Comparison of ENCODE assay signal across 11 cellular contexts in genomic region chr22:25153961-25154685, GRCh38. TPM values are rescaled to one million over a fixed set of nuclear protein-coding genes. Genes with fewer than 3 reads are reported as not detected.
DNase-seq lines count a peak whose midpoint lies in the region; ATAC-seq and TF ChIP-seq lines count a peak whose summit lies in the region.
"Had no signal": no experiment of that assay in that cellular context is flagged by ENCODE, and none has a peak within 500 bp of the region (broad histone marks: within the 10 kb centered on the region; RNA-seq: fewer than 3 reads in every experiment).

No MANE protein-coding gene starts in this region.

- ATAC-seq in right lobe of liver, result peak; percentile 90 to 94 (median 92)
- ATAC-seq in activated CD4-positive, alpha-beta T cell treated with anti-CD3 and anti-CD28 coated beads for 36 hours, result no peak

- H3K27ac ChIP-seq in right lobe of liver, result peak overlapping the region in 2 of 3 donors; percentile 13 to 57
- H3K27ac ChIP-seq: 22Rv1, HL-60 had no signal

- POLR2A ChIA-PET in activated CD4-positive, alpha-beta T cell treated with anti-CD3 and anti-CD28 coated beads for 36 hours (lab: Charles Lee), result no interaction called here

- WGBS in right lobe of liver (ENCODE audit: insufficient coverage, low coverage, low lambda C conversion rate, missing lambda C conversion rate), result 36% methylated on average over 3 of the region's 8 CpGs

- H3K9me3 ChIP-seq in right lobe of liver, result no peaks in the 10 kb centered on the region

- no peaks in the 10 kb centered on the region for H3K36me3 ChIP-seq in right lobe of liver

- DNase-seq in DMS 273 (lab: John Stamatoyannopoulos, UW; ENCODE audit: unreplicated experiment), result peak; percentile 5
- no peak for DNase-seq in DMS 273 treated with DMSO at 0.1 percent for 48 hours (lab: John Stamatoyannopoulos, UW)
- peak; percentile 57 for DNase-seq in dedifferentiated amniotic fluid mesenchymal stem cell (ENCODE audit: extremely low spot score)
- DNase-seq in right lobe of liver, result peak; percentile 67 to 86 (median 72)
- no peak for DNase-seq in type B pancreatic cell (ENCODE audit: extremely low spot score, unreplicated experiment)
- no peak for DNase-seq in T-helper 2 cell treated with Interferon-gamma antibody and Interleukin-4, amounts not matched to agents 5 μg/mL and 100 μg/mL, for 36 hours (ENCODE audit: low spot score)
- DNase-seq in stimulated activated CD4-positive, alpha-beta T cell treated with anti-CD3 and anti-CD28 coated beads, Interleukin-2, amount 100 ng/mL, for 48 hours, result no peak
- no peak for DNase-seq in activated CD4-positive, alpha-beta T cell treated with anti-CD3 and anti-CD28 coated beads for 36 hours

- no peaks in the 10 kb centered on the region for H3K36me3 Mint-ChIP-seq in type B pancreatic cell
- no peaks in the 10 kb centered on the region for H3K36me3 Mint-ChIP-seq in T-helper 2 cell treated with Interferon-gamma antibody and Interleukin-4, amounts not matched to agents 5 μg/mL and 100 μg/mL, for 36 hours (ENCODE audit: low read depth)
- no peaks in the 10 kb centered on the region for H3K36me3 Mint-ChIP-seq in activated CD4-positive, alpha-beta T cell treated with anti-CD3 and anti-CD28 coated beads for 36 hours (ENCODE audit: low read depth)

- no peaks in the 10 kb centered on the region for H3K27me3 ChIP-seq in right lobe of liver

- TF ChIP-seq POLR2A in right lobe of liver (IDR thresholded peaks at IDR 0.05), result no peak

- no peak overlapping the region for H3K4me3 ChIP-seq in right lobe of liver

- H3K4me1 Mint-ChIP-seq in type B pancreatic cell (ENCODE audit: unreplicated experiment), result no peaks in the 10 kb centered on the region
- H3K4me1 Mint-ChIP-seq in T-helper 2 cell treated with Interferon-gamma antibody and Interleukin-4, amounts not matched to agents 5 μg/mL and 100 μg/mL, for 36 hours (ENCODE audit: low read depth), result no peaks in the 10 kb centered on the region
- H3K4me1 Mint-ChIP-seq in activated CD4-positive, alpha-beta T cell treated with anti-CD3 and anti-CD28 coated beads for 36 hours, result no peaks in the 10 kb centered on the region

- peaks cover 0 to 19% (median 10%) of the 10 kb centered on the region in 4 donors for H3K4me1 ChIP-seq in right lobe of liver

- no peaks in the 10 kb centered on the region for H3K27me3 Mint-ChIP-seq in type B pancreatic cell
- no peaks in the 10 kb centered on the region for H3K27me3 Mint-ChIP-seq in T-helper 2 cell treated with Interferon-gamma antibody and Interleukin-4, amounts not matched to agents 5 μg/mL and 100 μg/mL, for 36 hours (ENCODE audit: low read depth)
- no peaks in the 10 kb centered on the region for H3K27me3 Mint-ChIP-seq in activated CD4-positive, alpha-beta T cell treated with anti-CD3 and anti-CD28 coated beads for 36 hours

- CTCF ChIA-PET in activated CD4-positive, alpha-beta T cell treated with anti-CD3 and anti-CD28 coated beads for 36 hours (lab: Charles Lee), result no interaction called here

- no peak overlapping the region for H3K4me3 Mint-ChIP-seq in type B pancreatic cell
- no peak overlapping the region for H3K4me3 Mint-ChIP-seq in T-helper 2 cell treated with Interferon-gamma antibody and Interleukin-4, amounts not matched to agents 5 μg/mL and 100 μg/mL, for 36 hours
- no peak overlapping the region for H3K4me3 Mint-ChIP-seq in activated CD4-positive, alpha-beta T cell treated with anti-CD3 and anti-CD28 coated beads for 36 hours

- no peaks in the 10 kb centered on the region for H3K9me3 Mint-ChIP-seq in type B pancreatic cell
- H3K9me3 Mint-ChIP-seq in T-helper 2 cell treated with Interferon-gamma antibody and Interleukin-4, amounts not matched to agents 5 μg/mL and 100 μg/mL, for 36 hours, result no peaks in the 10 kb centered on the region
- H3K9me3 Mint-ChIP-seq in activated CD4-positive, alpha-beta T cell treated with anti-CD3 and anti-CD28 coated beads for 36 hours (ENCODE audit: low read depth), result no peaks in the 10 kb centered on the region

- TF ChIP-seq CTCF in right lobe of liver (IDR thresholded peaks at IDR 0.05), result no peak
- TF ChIP-seq CTCF in type B pancreatic cell (conservative IDR thresholded peaks at IDR 0.05), result no peak

- peak overlapping the region; percentile 12 for H3K27ac Mint-ChIP-seq in type B pancreatic cell
- H3K27ac Mint-ChIP-seq in T-helper 2 cell treated with Interferon-gamma antibody and Interleukin-4, amounts not matched to agents 5 μg/mL and 100 μg/mL, for 36 hours, result no peak overlapping the region
- H3K27ac Mint-ChIP-seq in activated CD4-positive, alpha-beta T cell treated with anti-CD3 and anti-CD28 coated beads for 36 hours, result no peak overlapping the region

- intact Hi-C loops in right lobe of liver (cut with DNase I), result no loop called here
- intact Hi-C loops in activated CD4-positive, alpha-beta T cell treated with anti-CD3 and anti-CD28 coated beads for 36 hours (cut with DNase I, micrococcal nuclease), result no loop called here

RNA-seq across cellular contexts. Expression of gene CRYBB3, which starts 45.5 kb away (rescaled TPM):
- total RNA-seq in right lobe of liver (under 1 TPM in 3 of 6 experiments, not detected in 3; 0.40 to 0.70 (median 0.69) TPM), type B pancreatic cell (ENCODE audit: low replicate concordance) (not detected in 2 replicates)
- total RNA-seq in activated CD4-positive, alpha-beta T cell treated with anti-CD3 and anti-CD28 coated beads for 36 hours, result under 1 TPM in 1 of 2 experiments, not detected in 1; 0.34 TPM
- total RNA-seq: T-helper 1 cell treated with Interleukin-12 subunit alpha and Interleukin-12 subunit beta and Interleukin-4 antibody, amounts not matched to agents 30 ng/mL and 1 ng/mL, for 36 hours had no signal

Comparison
In these comparisons a context has a peak if more than half of its experiments do, and no peak if none do; other contexts are left out.
1. DNase-seq: peak in DMS 273 (single experiment), dedifferentiated amniotic fluid mesenchymal stem cell (single experiment) and right lobe of liver (3 of 3); none in DMS 273 treated with DMSO at 0.1 percent for 48 hours (single experiment), type B pancreatic cell (single experiment), T-helper 2 cell treated with Interferon-gamma antibody and Interleukin-4, amounts not matched to agents 5 μg/mL and 100 μg/mL, for 36 hours (single experiment), stimulated activated CD4-positive, alpha-beta T cell treated with anti-CD3 and anti-CD28 coated beads, Interleukin-2, amount 100 ng/mL, for 48 hours (0 of 2) and activated CD4-positive, alpha-beta T cell treated with anti-CD3 and anti-CD28 coated beads for 36 hours (single experiment).